In genomic region chr7:1368150-1368681, GRCh38 we compare ENCODE assay signal across 1 cellular context.
TF ChIP-seq lines count a peak whose summit lies in the region.

No MANE protein-coding gene starts in this region.

TF ChIP-seq in GM23338, 12 proteins besides CTCF, POLR2A, EP300 and RAD21 (continued from another document):
- TF ChIP-seq ZNF462 (CRISPR knock-in tag; IDR thresholded peaks at IDR 0.05) (no peak), REST (IDR thresholded peaks at IDR 0.05; ENCODE audit: unreplicated experiment) (no peak), ZNF114 (CRISPR knock-in tag; IDR thresholded peaks at IDR 0.05) (no peak), POLR2AphosphoS5 (IDR thresholded peaks at IDR 0.05; ENCODE audit: low read depth) (no peak), ETS1 (IDR thresholded peaks at IDR 0.05) (no peak), EZH2 (IDR thresholded peaks at IDR 0.05; ENCODE audit: low read depth, unreplicated experiment) (no peak), ZNF331 (CRISPR knock-in tag; IDR thresholded peaks at IDR 0.05; ENCODE audit: low read depth) (no peak), EZH2phosphoT487 (IDR thresholded peaks at IDR 0.05; ENCODE audit: unreplicated experiment) (no peak), JUNB (IDR thresholded peaks at IDR 0.05; ENCODE audit: unreplicated experiment) (no peak)
